Comparison of ENCODE assay signal across 1 cellular context in genomic region chr14:51554953-51555352, GRCh38.
A peak's percentile ranks its signal among the peaks of the same experiment; 100 is the strongest.
TF ChIP-seq lines count a peak whose summit lies in the region.

No MANE protein-coding gene starts in this region.

TF ChIP-seq in GM12878, 131 proteins besides CTCF, POLR2A, EP300 and RAD21:
- TF ChIP-seq SMARCA5 (IDR thresholded peaks at IDR 0.05) (no peak), SMC3 (IDR thresholded peaks at IDR 0.05; ENCODE audit: borderline replicate concordance, low read length) (peak; percentile 55; the same call in 1 of the 2 replicates)
